In genomic region chrX:40908026-40908425, GRCh38 we compare ENCODE assay signal across 26 cellular contexts.
DNase-seq lines count a peak whose midpoint lies in the region; ATAC-seq and TF ChIP-seq lines count a peak whose summit lies in the region.
"Had no signal": no experiment of that assay in that cellular context is flagged by ENCODE, and none has a peak within 500 bp of the region (broad histone marks: within the 10 kb centered on the region; RNA-seq: fewer than 3 reads in every experiment).

No MANE protein-coding gene starts in this region.

- no peaks in the 10 kb centered on the region for H3K36me3 Mint-ChIP-seq in endodermal cell (ENCODE audit: low read depth)
- H3K36me3 Mint-ChIP-seq: activated naive CD8-positive, alpha-beta T cell treated with anti-CD3 and anti-CD28 coated beads for 36 hours; CD14-positive monocyte had no signal

- H3K9me2 ChIP-seq in PC-9 (ENCODE audit: insufficient read depth) = no peaks in the 10 kb centered on the region

- peak; percentile 49 for DNase-seq in EL
- DNase-seq in PC-9 = no peak
- DNase-seq in dermis blood vessel endothelial cell = peak; percentile 57
- peak; percentile 6 for DNase-seq in mesenchymal stem cell
- no peak for DNase-seq in endodermal cell
- DNase-seq in SKM-1 (lab: John Stamatoyannopoulos, UW; ENCODE audit: unreplicated experiment) = no peak
- no peak for DNase-seq in Right ventricle myocardium superior
- DNase-seq in aorta = no peak
- DNase-seq: activated CD4-positive, alpha-beta T cell treated with anti-CD3 and anti-CD28 coated beads, Interleukin-2, amount 50 U/mL, for 1 hour; activated CD8-positive, alpha-beta memory T cell treated with anti-CD3 and anti-CD28 coated beads, Interleukin-2, amount 50 U/mL, for 4 hours; activated naive CD8-positive, alpha-beta T cell treated with anti-CD3 and anti-CD28 coated beads for 36 hours; hippocampal formation; left ventricle myocardium superior; NCI-H1105; NCI-H2081; NCI-H446; nephron progenitor cell; right lobe of liver; stimulated activated CD4-positive, alpha-beta T cell treated with anti-CD3 and anti-CD28 coated beads, Interleukin-15, amount 100 ng/mL, for 24 hours; stomach; T-helper 2 cell; WERI-Rb-1 had no signal

- no peak overlapping the region for H2BK5ac ChIP-seq in mesenchymal stem cell (ENCODE audit: low read depth, low read length, poor library complexity, severe bottlenecking)

- intact Hi-C loops in PC-9 (cut with micrococcal nuclease; ENCODE audit: unreplicated experiment) (loop anchor here (2.0 to 10.0 kb wide), 2 partner anchors 63 to 173 kb away; partner anchors contain the start of gene MED14), Right ventricle myocardium superior (cut with DNase I) (no loop called here), aorta (cut with DNase I) (no loop called here)

- H3K4me1 ChIP-seq in PC-9 (replicated peaks; ENCODE audit: insufficient read depth) (peaks cover 33% of the 10 kb centered on the region), mesenchymal stem cell (ENCODE audit: control insufficient read depth, insufficient read depth, low read depth, low read length) (peaks cover 2% of the 10 kb centered on the region), endodermal cell (ENCODE audit: control insufficient read depth, insufficient read depth, low read length) (no peaks in the 10 kb centered on the region), aorta (ENCODE audit: control insufficient read depth in 1 of 2, insufficient read depth in 2 of 2, low read length in 2 of 2) (no peaks in the 10 kb centered on the region)
- H3K4me1 ChIP-seq: parathyroid adenoma, right lobe of liver, stomach had no signal

- BruUV-seq in PC-9 (replicated peaks; lab: Mats Ljungman, UMichigan) = no TSS peak

- H3K4ac ChIP-seq in mesenchymal stem cell (ENCODE audit: low read depth in 1 of 2, low read length in 2 of 2) = no peak overlapping the region

- H3K27me3 ChIP-seq in PC-9 (ENCODE audit: insufficient read depth, low read depth) (no peaks in the 10 kb centered on the region), mesenchymal stem cell (ENCODE audit: control insufficient read depth in 1 of 2, insufficient read depth in 1 of 2, low read length in 2 of 2) (peaks cover 0 to 22% of the 10 kb centered on the region in 2 experiments), endodermal cell (ENCODE audit: control insufficient read depth, insufficient read depth, low read length, poor library complexity, severe bottlenecking) (no peaks in the 10 kb centered on the region), aorta (ENCODE audit: control insufficient read depth in 1 of 2, insufficient read depth in 2 of 2, low read length in 1 of 2) (no peaks in the 10 kb centered on the region)
- H3K27me3 ChIP-seq: right lobe of liver had no signal

- H3K4me3 ChIP-seq in PC-9 = no peak overlapping the region
- no peak overlapping the region for H3K4me3 ChIP-seq in mesenchymal stem cell (ENCODE audit: insufficient read depth in 1 of 2, low read depth in 1 of 2, low read length in 2 of 2)
- no peak overlapping the region for H3K4me3 ChIP-seq in endodermal cell (ENCODE audit: low read length)
- no peak overlapping the region for H3K4me3 ChIP-seq in aorta (ENCODE audit: low read length in 2 of 2)
- H3K4me3 ChIP-seq: coronary artery, right lobe of liver, stomach had no signal

- H2BK12ac ChIP-seq in mesenchymal stem cell (ENCODE audit: low read length in 2 of 2) = no peak overlapping the region

- H4K8ac ChIP-seq in mesenchymal stem cell (ENCODE audit: low read length) = no peak overlapping the region

- H3K9me3 ChIP-seq in PC-9 (ENCODE audit: insufficient read depth, low read depth) = no peaks in the 10 kb centered on the region
- no peaks in the 10 kb centered on the region for H3K9me3 ChIP-seq in mesenchymal stem cell (ENCODE audit: control insufficient read depth, low read length)
- H3K9me3 ChIP-seq in endodermal cell (ENCODE audit: control insufficient read depth, low read length) = no peaks in the 10 kb centered on the region
- H3K9me3 ChIP-seq in aorta (ENCODE audit: control insufficient read depth, low read length) = no peaks in the 10 kb centered on the region
- H3K9me3 ChIP-seq: right lobe of liver had no signal

- POLR2A ChIA-PET in PC-9 (lab: Charles Lee; ENCODE audit: unreplicated experiment) = no interaction called here

- TF ChIP-seq CTCF in PC-9 (conservative IDR thresholded peaks at IDR 0.05) (no peak), endodermal cell (conservative IDR thresholded peaks at IDR 0.05) (no peak)

- no peaks in the 10 kb centered on the region for H3K27me3 Mint-ChIP-seq in endodermal cell (ENCODE audit: insufficient read depth)
- H3K27me3 Mint-ChIP-seq: activated naive CD8-positive, alpha-beta T cell treated with anti-CD3 and anti-CD28 coated beads for 36 hours had no signal

- H3K14ac ChIP-seq in mesenchymal stem cell (ENCODE audit: low read length in 2 of 2) = no peak overlapping the region

- no peaks in the 10 kb centered on the region for H4K20me1 ChIP-seq in PC-9 (ENCODE audit: insufficient read depth)

- no peak overlapping the region for H4K91ac ChIP-seq in mesenchymal stem cell (ENCODE audit: low read length)

- H2AK5ac ChIP-seq in mesenchymal stem cell (ENCODE audit: low read length, severe bottlenecking) = no peak overlapping the region

- no peak overlapping the region for H3K4me2 ChIP-seq in PC-9
- no peak overlapping the region for H3K4me2 ChIP-seq in mesenchymal stem cell (ENCODE audit: low read length, poor library complexity, severe bottlenecking)

- H3K4me1 Mint-ChIP-seq in endodermal cell = peaks cover 3% of the 10 kb centered on the region
- H3K4me1 Mint-ChIP-seq: CD14-positive monocyte had no signal

- no peak overlapping the region for H3K9ac ChIP-seq in mesenchymal stem cell (ENCODE audit: low read length)
- H3K9ac ChIP-seq in endodermal cell (ENCODE audit: extremely low read depth, low read length, poor library complexity, severe bottlenecking) = no peak overlapping the region
- H3K9ac ChIP-seq: parathyroid adenoma had no signal

- no peak overlapping the region for H2BK15ac ChIP-seq in mesenchymal stem cell (ENCODE audit: low read depth, poor library complexity, severe bottlenecking)

- 66% methylated on average over 3 of the region's 7 CpGs for WGBS in mesenchymal stem cell
- 96 to 100% methylated on average over 3 to 7 of the region's 7 CpGs for WGBS in endodermal cell (ENCODE audit: insufficient coverage in 1 of 2, insufficient read length in 1 of 2), 2 experiments
- 79 to 85% methylated on average over 7 of the region's 7 CpGs for WGBS in aorta, 2 donors

- H2AFZ ChIP-seq in PC-9 = no peak overlapping the region
- no peak overlapping the region for H2AFZ ChIP-seq in mesenchymal stem cell (ENCODE audit: low read depth, low read length)
- H2AFZ ChIP-seq: parathyroid adenoma had no signal

- H3K79me2 ChIP-seq in PC-9 (ENCODE audit: low read depth) = no peaks in the 10 kb centered on the region
- H3K79me2 ChIP-seq: parathyroid adenoma had no signal

- H3K27ac ChIP-seq in PC-9 = peak overlapping the region; percentile 89
- no peak overlapping the region for H3K27ac ChIP-seq in mesenchymal stem cell (ENCODE audit: low read length, poor library complexity, severe bottlenecking)
- no peak overlapping the region for H3K27ac ChIP-seq in endodermal cell (ENCODE audit: low read depth, low read length)
- no peak overlapping the region for H3K27ac ChIP-seq in aorta (ENCODE audit: low read depth in 1 of 2, low read length in 2 of 2)
- H3K27ac ChIP-seq: coronary artery, parathyroid adenoma, right lobe of liver, stomach, WERI-Rb-1 had no signal

- H3K36me3 ChIP-seq in PC-9 (ENCODE audit: low read depth) (no peaks in the 10 kb centered on the region), mesenchymal stem cell (ENCODE audit: control insufficient read depth in 1 of 2, insufficient read depth in 2 of 2, low read depth in 1 of 2, low read length in 2 of 2) (no peaks in the 10 kb centered on the region), endodermal cell (ENCODE audit: control insufficient read depth, insufficient read depth, low read length) (no peaks in the 10 kb centered on the region), aorta (ENCODE audit: control insufficient read depth in 1 of 2, insufficient read depth in 2 of 2, low read length in 1 of 2) (no peaks in the 10 kb centered on the region)
- H3K36me3 ChIP-seq: right lobe of liver, stomach, WERI-Rb-1 had no signal

- no peak overlapping the region for H3K18ac ChIP-seq in mesenchymal stem cell (ENCODE audit: low read depth in 1 of 2, low read length in 2 of 2)

- no peaks in the 10 kb centered on the region for H3K79me1 ChIP-seq in mesenchymal stem cell (replicated peaks; ENCODE audit: low read length, poor library complexity, severe bottlenecking)

- CTCF ChIA-PET in PC-9 (lab: Charles Lee) = interaction anchor here (0.7 kb wide), 1 partner anchor 747 kb away, joined by 5 read pairs; no protein-coding TSS in a partner anchor

- H2BK120ac ChIP-seq in mesenchymal stem cell (ENCODE audit: low read depth, low read length) = no peak overlapping the region

- peaks cover 26% of the 10 kb centered on the region for H3K9me3 Mint-ChIP-seq in endodermal cell
- H3K9me3 Mint-ChIP-seq: activated T-helper 2 cell treated with anti-CD3 and anti-CD28 coated beads, Interferon-gamma antibody, Interleukin-2, Interleukin-4, amounts not matched to agents 10 μg/mL and 5 μg/mL and 100 μg/mL, durations not matched to agents 14 hours and 24 hours and 36 hours had no signal

- H3K27ac Mint-ChIP-seq in endodermal cell = no peak overlapping the region
- H3K27ac Mint-ChIP-seq: activated naive CD8-positive, alpha-beta T cell treated with anti-CD3 and anti-CD28 coated beads for 36 hours; activated T-helper 2 cell treated with anti-CD3 and anti-CD28 coated beads, Interferon-gamma antibody, Interleukin-2, Interleukin-4, amounts not matched to agents 10 μg/mL and 5 μg/mL and 100 μg/mL, durations not matched to agents 14 hours and 24 hours and 36 hours; CD14-positive monocyte; nephron progenitor cell had no signal

- ATAC-seq in Right ventricle myocardium superior (ENCODE audit: poor library complexity) = no peak
- no peak for ATAC-seq in aorta (ENCODE audit: low FRiP score)
- ATAC-seq: left ventricle myocardium superior, right lobe of liver had no signal

- no peak overlapping the region for H3K23ac ChIP-seq in mesenchymal stem cell (ENCODE audit: low read length in 2 of 2)

- H3F3A ChIP-seq in PC-9 (ENCODE audit: insufficient read depth, low read depth) = peaks cover 16% of the 10 kb centered on the region; the same call in 1 of the 2 replicates

- no peak overlapping the region for H3K4me3 Mint-ChIP-seq in endodermal cell
- H3K4me3 Mint-ChIP-seq: activated naive CD8-positive, alpha-beta T cell treated with anti-CD3 and anti-CD28 coated beads for 36 hours; CD14-positive monocyte; nephron progenitor cell had no signal

Comparison
In these comparisons a context has a peak if more than half of its experiments do, and no peak if none do; other contexts are left out.
1. DNase-seq: peak in EL (single experiment), dermis blood vessel endothelial cell (single experiment) and mesenchymal stem cell (single experiment); none in PC-9 (0 of 2), endodermal cell (single experiment), SKM-1 (single experiment), Right ventricle myocardium superior (single experiment) and aorta (0 of 2).